2 cellular contexts compared by ENCODE assay signal in genomic region chr11:36581536-36581935, GRCh38.
TF ChIP-seq lines count a peak whose summit lies in the region.

No MANE protein-coding gene starts in this region.

TF ChIP-seq in HEK293, 187 proteins besides CTCF, POLR2A, EP300 and RAD21 (continued from another document):
- no peak for TF ChIP-seq ZBTB48 (tag by site-specific recombination; IDR thresholded peaks at IDR 0.05)
- peak; percentile 91 for TF ChIP-seq ZNF585B (tag by site-specific recombination; IDR thresholded peaks at IDR 0.05)
- no peak for TF ChIP-seq SCRT1 (tag by site-specific recombination; IDR thresholded peaks at IDR 0.05; ENCODE audit: borderline replicate concordance)

TF ChIP-seq in K562, 482 proteins besides CTCF, POLR2A, EP300 and RAD21 (continued from another document):
- no peak for TF ChIP-seq E2F5 (CRISPR knock-in tag; IDR thresholded peaks at IDR 0.05)
